ENCODE assay signal across 1 cellular context in the genomic region with DNA sequence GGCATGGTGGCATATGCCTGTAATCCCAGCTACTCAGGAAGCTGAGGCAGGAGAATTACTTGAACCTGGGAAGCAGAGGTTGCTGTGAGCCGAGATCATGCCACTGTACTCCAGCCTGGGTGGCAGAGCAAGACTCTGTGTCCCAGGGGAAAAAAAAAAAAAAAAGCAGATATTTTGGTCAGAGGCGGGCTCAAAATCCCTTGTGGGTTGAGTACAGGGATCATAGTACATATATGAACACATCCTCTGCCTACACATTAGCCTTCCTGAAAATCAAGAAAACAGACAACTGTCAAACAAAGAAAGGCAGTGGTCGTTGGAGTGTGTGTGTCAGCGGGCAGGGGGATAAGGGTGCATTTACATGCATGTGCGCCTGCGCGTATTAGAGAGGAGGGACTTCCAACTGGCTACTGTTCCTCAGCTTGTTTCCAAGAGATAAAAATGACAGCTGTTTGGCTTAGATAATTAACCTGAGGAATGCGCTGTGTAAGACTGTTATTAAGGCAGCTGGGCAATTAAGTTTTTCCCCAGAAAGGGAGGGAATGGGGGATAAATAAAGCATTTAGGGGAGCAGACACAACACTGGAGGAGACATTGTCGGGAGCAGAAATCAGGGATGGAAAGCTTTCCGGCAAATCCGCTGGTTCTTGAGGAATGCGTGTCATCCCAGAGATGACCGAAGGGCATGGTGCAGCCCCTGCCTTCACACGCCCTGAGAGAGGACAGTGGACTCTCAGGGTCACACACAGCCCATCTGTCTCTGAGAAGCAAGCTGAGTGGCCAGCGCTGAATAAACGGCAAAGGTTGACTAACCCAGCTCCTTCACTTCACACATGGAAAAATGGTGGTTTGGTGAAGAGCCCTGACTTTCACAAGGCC.
A peak's percentile ranks its signal among the peaks of the same experiment; 100 is the strongest.
TF ChIP-seq lines count a peak whose summit lies in the region.

No MANE protein-coding gene starts in this region.

TF ChIP-seq in K562, 482 proteins besides CTCF, POLR2A, EP300 and RAD21 (continued from another document and continues in another):
- TF ChIP-seq, protein P1, sequence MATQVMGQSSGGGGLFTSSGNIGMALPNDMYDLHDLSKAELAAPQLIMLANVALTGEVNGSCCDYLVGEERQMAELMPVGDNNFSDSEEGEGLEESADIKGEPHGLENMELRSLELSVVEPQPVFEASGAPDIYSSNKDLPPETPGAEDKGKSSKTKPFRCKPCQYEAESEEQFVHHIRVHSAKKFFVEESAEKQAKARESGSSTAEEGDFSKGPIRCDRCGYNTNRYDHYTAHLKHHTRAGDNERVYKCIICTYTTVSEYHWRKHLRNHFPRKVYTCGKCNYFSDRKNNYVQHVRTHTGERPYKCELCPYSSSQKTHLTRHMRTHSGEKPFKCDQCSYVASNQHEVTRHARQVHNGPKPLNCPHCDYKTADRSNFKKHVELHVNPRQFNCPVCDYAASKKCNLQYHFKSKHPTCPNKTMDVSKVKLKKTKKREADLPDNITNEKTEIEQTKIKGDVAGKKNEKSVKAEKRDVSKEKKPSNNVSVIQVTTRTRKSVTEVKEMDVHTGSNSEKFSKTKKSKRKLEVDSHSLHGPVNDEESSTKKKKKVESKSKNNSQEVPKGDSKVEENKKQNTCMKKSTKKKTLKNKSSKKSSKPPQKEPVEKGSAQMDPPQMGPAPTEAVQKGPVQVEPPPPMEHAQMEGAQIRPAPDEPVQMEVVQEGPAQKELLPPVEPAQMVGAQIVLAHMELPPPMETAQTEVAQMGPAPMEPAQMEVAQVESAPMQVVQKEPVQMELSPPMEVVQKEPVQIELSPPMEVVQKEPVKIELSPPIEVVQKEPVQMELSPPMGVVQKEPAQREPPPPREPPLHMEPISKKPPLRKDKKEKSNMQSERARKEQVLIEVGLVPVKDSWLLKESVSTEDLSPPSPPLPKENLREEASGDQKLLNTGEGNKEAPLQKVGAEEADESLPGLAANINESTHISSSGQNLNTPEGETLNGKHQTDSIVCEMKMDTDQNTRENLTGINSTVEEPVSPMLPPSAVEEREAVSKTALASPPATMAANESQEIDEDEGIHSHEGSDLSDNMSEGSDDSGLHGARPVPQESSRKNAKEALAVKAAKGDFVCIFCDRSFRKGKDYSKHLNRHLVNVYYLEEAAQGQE (CRISPR knock-in tag; IDR thresholded peaks at IDR 0.05; ENCODE audit: low read depth), result peak; percentile 57; the same call in 1 of the 2 replicates
- TF ChIP-seq, protein P2, sequence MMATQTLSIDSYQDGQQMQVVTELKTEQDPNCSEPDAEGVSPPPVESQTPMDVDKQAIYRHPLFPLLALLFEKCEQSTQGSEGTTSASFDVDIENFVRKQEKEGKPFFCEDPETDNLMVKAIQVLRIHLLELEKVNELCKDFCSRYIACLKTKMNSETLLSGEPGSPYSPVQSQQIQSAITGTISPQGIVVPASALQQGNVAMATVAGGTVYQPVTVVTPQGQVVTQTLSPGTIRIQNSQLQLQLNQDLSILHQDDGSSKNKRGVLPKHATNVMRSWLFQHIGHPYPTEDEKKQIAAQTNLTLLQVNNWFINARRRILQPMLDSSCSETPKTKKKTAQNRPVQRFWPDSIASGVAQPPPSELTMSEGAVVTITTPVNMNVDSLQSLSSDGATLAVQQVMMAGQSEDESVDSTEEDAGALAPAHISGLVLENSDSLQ (IDR thresholded peaks at IDR 0.05), result peak; percentile 70
- TF ChIP-seq GABPA (tag; conservative IDR thresholded peaks at IDR 0.05; ENCODE audit: low read depth) (peak; percentile 20; the same call in 1 of the 2 replicates), ZBTB12 (CRISPR knock-in tag; IDR thresholded peaks at IDR 0.05) (0 out of 2 replicates have a peak, but pooled peaks have one; percentile 10), MAFF (IDR thresholded peaks at IDR 0.05; ENCODE audit: low read length) (peak; percentile 44; the same call in 1 of the 2 replicates), NR2F6 (CRISPR knock-in tag; IDR thresholded peaks at IDR 0.05) (0 out of 2 replicates have a peak, but pooled peaks have one; percentile 33), AFF4 (CRISPR knock-in tag; IDR thresholded peaks at IDR 0.05) (no peak), LARP7 (IDR thresholded peaks at IDR 0.05) (no peak), MYC (IDR thresholded peaks at IDR 0.05; ENCODE audit: low read depth, low read length) (peak; percentile 33), MYC (CRISPR knock-in tag; IDR thresholded peaks at IDR 0.05; ENCODE audit: borderline replicate concordance, low read depth) (no peak), MNT (conservative IDR thresholded peaks at IDR 0.05) (peak in 1 of 2 experiments; percentile 49; a peak in 2 of 4 replicates), ZNF133 (CRISPR knock-in tag; IDR thresholded peaks at IDR 0.05) (no peak), ZNF41 (CRISPR knock-in tag; conservative IDR thresholded peaks at IDR 0.05) (0 out of 2 replicates have a peak, but pooled peaks have one; percentile 25), ZNF384 (IDR thresholded peaks at IDR 0.05; ENCODE audit: low read depth, low read length) (peak; percentile 12; the same call in 1 of the 2 replicates), CBFA2T3 (IDR thresholded peaks at IDR 0.05) (peak; percentile 94), TFAM (CRISPR knock-in tag; conservative IDR thresholded peaks at IDR 0.05) (no peak), HDAC1 (IDR thresholded peaks at IDR 0.05) (no peak), ZBTB7A (IDR thresholded peaks at IDR 0.05; ENCODE audit: borderline replicate concordance, control insufficient read depth, low read depth, low read length) (peak; percentile 54; the same call in 1 of the 2 replicates), NCOA6 (IDR thresholded peaks at IDR 0.05) (no peak), ZNF197 (CRISPR knock-in tag; IDR thresholded peaks at IDR 0.05; ENCODE audit: low read depth) (peak; percentile 63; the same call in 1 of the 2 replicates), ZNF696 (CRISPR knock-in tag; conservative IDR thresholded peaks at IDR 0.05) (no peak), GATA2 (CRISPR knock-in tag; IDR thresholded peaks at IDR 0.05) (peak; percentile 84), ZNF12 (CRISPR knock-in tag; IDR thresholded peaks at IDR 0.05) (no peak), ZZZ3 (IDR thresholded peaks at IDR 0.05) (no peak), MED1 (CRISPR knock-in tag; IDR thresholded peaks at IDR 0.05; ENCODE audit: borderline replicate concordance) (no peak), ZNF830 (CRISPR knock-in tag; IDR thresholded peaks at IDR 0.05) (no peak), ZNF785 (CRISPR knock-in tag; IDR thresholded peaks at IDR 0.05) (no peak), ZNF212 (CRISPR knock-in tag; IDR thresholded peaks at IDR 0.05) (0 out of 2 replicates have a peak, but pooled peaks have one; percentile 61), CHCHD3 (CRISPR knock-in tag; IDR thresholded peaks at IDR 0.05) (no peak), KLF6 (CRISPR knock-in tag; IDR thresholded peaks at IDR 0.05; ENCODE audit: borderline replicate concordance) (peak; percentile 84), NCOA4 (IDR thresholded peaks at IDR 0.05; ENCODE audit: partially characterized antibody) (no peak), GABPB1 (CRISPR knock-in tag; IDR thresholded peaks at IDR 0.05) (no peak), NELFE (IDR thresholded peaks at IDR 0.05; ENCODE audit: insufficient read depth, insufficient read length) (no peak)
- TF ChIP-seq, protein P3, sequence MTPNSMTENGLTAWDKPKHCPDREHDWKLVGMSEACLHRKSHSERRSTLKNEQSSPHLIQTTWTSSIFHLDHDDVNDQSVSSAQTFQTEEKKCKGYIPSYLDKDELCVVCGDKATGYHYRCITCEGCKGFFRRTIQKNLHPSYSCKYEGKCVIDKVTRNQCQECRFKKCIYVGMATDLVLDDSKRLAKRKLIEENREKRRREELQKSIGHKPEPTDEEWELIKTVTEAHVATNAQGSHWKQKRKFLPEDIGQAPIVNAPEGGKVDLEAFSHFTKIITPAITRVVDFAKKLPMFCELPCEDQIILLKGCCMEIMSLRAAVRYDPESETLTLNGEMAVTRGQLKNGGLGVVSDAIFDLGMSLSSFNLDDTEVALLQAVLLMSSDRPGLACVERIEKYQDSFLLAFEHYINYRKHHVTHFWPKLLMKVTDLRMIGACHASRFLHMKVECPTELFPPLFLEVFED (CRISPR knock-in tag; conservative IDR thresholded peaks at IDR 0.05), result no peak
- TF ChIP-seq, protein P4, sequence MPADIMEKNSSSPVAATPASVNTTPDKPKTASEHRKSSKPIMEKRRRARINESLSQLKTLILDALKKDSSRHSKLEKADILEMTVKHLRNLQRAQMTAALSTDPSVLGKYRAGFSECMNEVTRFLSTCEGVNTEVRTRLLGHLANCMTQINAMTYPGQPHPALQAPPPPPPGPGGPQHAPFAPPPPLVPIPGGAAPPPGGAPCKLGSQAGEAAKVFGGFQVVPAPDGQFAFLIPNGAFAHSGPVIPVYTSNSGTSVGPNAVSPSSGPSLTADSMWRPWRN (IDR thresholded peaks at IDR 0.05; ENCODE audit: low read depth), result 0 out of 2 replicates have a peak, but pooled peaks have one; percentile 40
- TF ChIP-seq, protein P5, sequence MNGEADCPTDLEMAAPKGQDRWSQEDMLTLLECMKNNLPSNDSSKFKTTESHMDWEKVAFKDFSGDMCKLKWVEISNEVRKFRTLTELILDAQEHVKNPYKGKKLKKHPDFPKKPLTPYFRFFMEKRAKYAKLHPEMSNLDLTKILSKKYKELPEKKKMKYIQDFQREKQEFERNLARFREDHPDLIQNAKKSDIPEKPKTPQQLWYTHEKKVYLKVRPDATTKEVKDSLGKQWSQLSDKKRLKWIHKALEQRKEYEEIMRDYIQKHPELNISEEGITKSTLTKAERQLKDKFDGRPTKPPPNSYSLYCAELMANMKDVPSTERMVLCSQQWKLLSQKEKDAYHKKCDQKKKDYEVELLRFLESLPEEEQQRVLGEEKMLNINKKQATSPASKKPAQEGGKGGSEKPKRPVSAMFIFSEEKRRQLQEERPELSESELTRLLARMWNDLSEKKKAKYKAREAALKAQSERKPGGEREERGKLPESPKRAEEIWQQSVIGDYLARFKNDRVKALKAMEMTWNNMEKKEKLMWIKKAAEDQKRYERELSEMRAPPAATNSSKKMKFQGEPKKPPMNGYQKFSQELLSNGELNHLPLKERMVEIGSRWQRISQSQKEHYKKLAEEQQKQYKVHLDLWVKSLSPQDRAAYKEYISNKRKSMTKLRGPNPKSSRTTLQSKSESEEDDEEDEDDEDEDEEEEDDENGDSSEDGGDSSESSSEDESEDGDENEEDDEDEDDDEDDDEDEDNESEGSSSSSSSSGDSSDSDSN (IDR thresholded peaks at IDR 0.05; ENCODE audit: borderline replicate concordance in 1 of 2, low read depth in 2 of 2, low read length in 2 of 2), result no peak
